Comparison of ENCODE assay signal across 16 cellular contexts in genomic region chr5:77632526-77633268, GRCh38. TPM values are rescaled to one million over a fixed set of nuclear protein-coding genes. Genes with fewer than 3 reads are reported as not detected.
DNase-seq lines count a peak whose midpoint lies in the region; ATAC-seq lines count a peak whose summit lies in the region.
"Had no signal": no experiment of that assay in that cellular context is flagged by ENCODE, and none has a peak within 500 bp of the region (broad histone marks: within the 10 kb centered on the region; RNA-seq: fewer than 3 reads in every experiment).

No MANE protein-coding gene starts in this region.

- no peak overlapping the region for H3K27ac ChIP-seq in naive thymus-derived CD4-positive, alpha-beta T cell (ENCODE audit: low read depth, low read length)
- H3K27ac ChIP-seq: A549, heart right ventricle, thoracic aorta had no signal

- no peaks in the 10 kb centered on the region for H3K36me3 ChIP-seq in naive thymus-derived CD4-positive, alpha-beta T cell (ENCODE audit: control insufficient read depth in 2 of 3, insufficient read depth in 3 of 3, low read length in 3 of 3)
- H3K36me3 ChIP-seq: heart right ventricle, MG63, thoracic aorta had no signal

- H3K4me3 Mint-ChIP-seq in T-helper 1 cell treated with Interleukin-12 subunit alpha and Interleukin-12 subunit beta and Interleukin-4 antibody, amounts not matched to agents 30 μg/mL and 1 μg/mL, for 36 hours: peak overlapping the region; percentile 7
- peak overlapping the region; percentile 42 for H3K4me3 Mint-ChIP-seq in activated T-helper 1 cell treated with anti-CD3 and anti-CD28 coated beads, Interleukin-12 subunit alpha, Interleukin-12 subunit beta, Interleukin-2, Interleukin-4 antibody, amounts not matched to agents 30 ng/mL and 10 ng/mL and 1 ng/mL, durations not matched to agents 14 hours and 24 hours and 36 hours
- peak overlapping the region in 6 of 10 donors; percentile 9 to 63 (median 19) for H3K4me3 Mint-ChIP-seq in naive thymus-derived CD4-positive, alpha-beta T cell

- H3K4me1 Mint-ChIP-seq in T-helper 1 cell treated with Interleukin-12 subunit alpha and Interleukin-12 subunit beta and Interleukin-4 antibody, amounts not matched to agents 30 μg/mL and 1 μg/mL, for 36 hours (ENCODE audit: low read depth): peaks cover 14% of the 10 kb centered on the region
- peaks cover 33% of the 10 kb centered on the region for H3K4me1 Mint-ChIP-seq in activated T-helper 1 cell treated with anti-CD3 and anti-CD28 coated beads, Interleukin-12 subunit alpha, Interleukin-12 subunit beta, Interleukin-2, Interleukin-4 antibody, amounts not matched to agents 30 ng/mL and 10 ng/mL and 1 ng/mL, durations not matched to agents 14 hours and 24 hours and 36 hours (ENCODE audit: low read depth)
- H3K4me1 Mint-ChIP-seq in naive thymus-derived CD4-positive, alpha-beta T cell: peaks cover 21 to 44% (median 31%) of the 10 kb centered on the region in 7 donors

- H3K4me1 ChIP-seq in naive thymus-derived CD4-positive, alpha-beta T cell (ENCODE audit: control insufficient read depth in 2 of 2, insufficient read depth in 2 of 2, low read length in 2 of 2): peaks cover 0 to 8% of the 10 kb centered on the region in 2 donors

- H3K9me3 ChIP-seq in naive thymus-derived CD4-positive, alpha-beta T cell (ENCODE audit: control insufficient read depth in 2 of 3, low read length in 3 of 3): peaks cover 0 to 21% (median 0%) of the 10 kb centered on the region in 3 experiments
- H3K9me3 ChIP-seq: A549, heart right ventricle, MG63, thoracic aorta had no signal

- peak overlapping the region; percentile 50 for H3K27ac Mint-ChIP-seq in T-helper 1 cell treated with Interleukin-12 subunit alpha and Interleukin-12 subunit beta and Interleukin-4 antibody, amounts not matched to agents 30 μg/mL and 1 μg/mL, for 36 hours
- peak overlapping the region; percentile 42 for H3K27ac Mint-ChIP-seq in activated T-helper 1 cell treated with anti-CD3 and anti-CD28 coated beads, Interleukin-12 subunit alpha, Interleukin-12 subunit beta, Interleukin-2, Interleukin-4 antibody, amounts not matched to agents 30 ng/mL and 10 ng/mL and 1 ng/mL, durations not matched to agents 14 hours and 24 hours and 36 hours
- H3K27ac Mint-ChIP-seq in naive thymus-derived CD4-positive, alpha-beta T cell: peak overlapping the region in 4 of 9 donors; percentile 26 to 62 (median 45)

- ATAC-seq in naive thymus-derived CD4-positive, alpha-beta T cell: no peak
- no peak for ATAC-seq in HG02884 (IDR thresholded peaks at IDR 0.05; ENCODE audit: unreplicated experiment)
- no peak for ATAC-seq in GM21576 (IDR thresholded peaks at IDR 0.05; ENCODE audit: unreplicated experiment)
- ATAC-seq in GM19452 (IDR thresholded peaks at IDR 0.05; ENCODE audit: unreplicated experiment): no peak
- ATAC-seq: A549, esophagus mucosa, heart right ventricle had no signal

- peak overlapping the region; percentile 69 for H3K4me3 ChIP-seq in GM08714 (ENCODE audit: low read length)
- no peak overlapping the region for H3K4me3 ChIP-seq in naive thymus-derived CD4-positive, alpha-beta T cell (ENCODE audit: low read length)
- H3K4me3 ChIP-seq: A549, heart right ventricle, MG63, thoracic aorta had no signal

- intact Hi-C loops in activated T-helper 1 cell treated with anti-CD3 and anti-CD28 coated beads, Interleukin-12 subunit alpha, Interleukin-12 subunit beta, Interleukin-2, Interleukin-4 antibody, amounts not matched to agents 30 ng/mL and 10 ng/mL and 1 ng/mL, durations not matched to agents 14 hours and 24 hours and 36 hours (cut with micrococcal nuclease): loop anchor here (1.0 to 10.0 kb wide), 4 partner anchors 9 to 1548 kb away; partner anchors contain the start of gene SV2C
- intact Hi-C loops in naive thymus-derived CD4-positive, alpha-beta T cell (cut with micrococcal nuclease): no loop called here

- H3K9me3 Mint-ChIP-seq in T-helper 1 cell treated with Interleukin-12 subunit alpha and Interleukin-12 subunit beta and Interleukin-4 antibody, amounts not matched to agents 30 μg/mL and 1 μg/mL, for 36 hours: peaks cover 13% of the 10 kb centered on the region
- H3K9me3 Mint-ChIP-seq in activated T-helper 1 cell treated with anti-CD3 and anti-CD28 coated beads, Interleukin-12 subunit alpha, Interleukin-12 subunit beta, Interleukin-2, Interleukin-4 antibody, amounts not matched to agents 30 ng/mL and 10 ng/mL and 1 ng/mL, durations not matched to agents 14 hours and 24 hours and 36 hours: peaks cover 11% of the 10 kb centered on the region
- H3K9me3 Mint-ChIP-seq in naive thymus-derived CD4-positive, alpha-beta T cell: peaks cover 0 to 64% (median 31%) of the 10 kb centered on the region in 11 donors

- DNase-seq in T-helper 1 cell: no peak
- no peak for DNase-seq in activated T-helper 1 cell treated with anti-CD3 and anti-CD28 coated beads, Interleukin-12 subunit alpha, Interleukin-12 subunit beta, Interleukin-2, Interleukin-4 antibody, amounts not matched to agents 30 ng/mL and 10 ng/mL and 1 ng/mL, durations not matched to agents 14 hours and 24 hours and 36 hours (ENCODE audit: low spot score)
- DNase-seq in naive thymus-derived CD4-positive, alpha-beta T cell: no peak
- DNase-seq: activated CD4-positive, alpha-beta T cell treated with anti-CD3 and anti-CD28 coated beads for 4 hours; activated effector memory CD4-positive, alpha-beta T cell treated with Interleukin-2 at 50 U/mL for 16 hours; cortex of kidney; heart right ventricle; MG63 had no signal

- peaks cover 79% of the 10 kb centered on the region for H3K27me3 Mint-ChIP-seq in T-helper 1 cell treated with Interleukin-12 subunit alpha and Interleukin-12 subunit beta and Interleukin-4 antibody, amounts not matched to agents 30 μg/mL and 1 μg/mL, for 36 hours (ENCODE audit: low read depth)
- H3K27me3 Mint-ChIP-seq in activated T-helper 1 cell treated with anti-CD3 and anti-CD28 coated beads, Interleukin-12 subunit alpha, Interleukin-12 subunit beta, Interleukin-2, Interleukin-4 antibody, amounts not matched to agents 30 ng/mL and 10 ng/mL and 1 ng/mL, durations not matched to agents 14 hours and 24 hours and 36 hours (ENCODE audit: insufficient read depth): peaks cover 77% of the 10 kb centered on the region
- peaks cover 66 to 84% (median 73%) of the 10 kb centered on the region in 5 donors for H3K27me3 Mint-ChIP-seq in naive thymus-derived CD4-positive, alpha-beta T cell

- CTCF ChIA-PET in naive thymus-derived CD4-positive, alpha-beta T cell (lab: Charles Lee): no interaction called here

- H3K27me3 ChIP-seq in naive thymus-derived CD4-positive, alpha-beta T cell (ENCODE audit: control insufficient read depth in 2 of 2, insufficient read depth in 2 of 2, low read length in 2 of 2): peaks cover 44 to 84% of the 10 kb centered on the region in 2 donors

- POLR2A ChIA-PET in naive thymus-derived CD4-positive, alpha-beta T cell (lab: Charles Lee): no interaction called here

- peaks cover 12% of the 10 kb centered on the region for H3K36me3 Mint-ChIP-seq in T-helper 1 cell treated with Interleukin-12 subunit alpha and Interleukin-12 subunit beta and Interleukin-4 antibody, amounts not matched to agents 30 μg/mL and 1 μg/mL, for 36 hours (ENCODE audit: low read depth)
- H3K36me3 Mint-ChIP-seq in activated T-helper 1 cell treated with anti-CD3 and anti-CD28 coated beads, Interleukin-12 subunit alpha, Interleukin-12 subunit beta, Interleukin-2, Interleukin-4 antibody, amounts not matched to agents 30 ng/mL and 10 ng/mL and 1 ng/mL, durations not matched to agents 14 hours and 24 hours and 36 hours (ENCODE audit: low read depth): peaks cover 6% of the 10 kb centered on the region
- H3K36me3 Mint-ChIP-seq in naive thymus-derived CD4-positive, alpha-beta T cell: peaks cover 0 to 20% (median 7%) of the 10 kb centered on the region in 5 donors

RNA-seq across cellular contexts. Expression of gene OTP, which starts 5.8 kb away (rescaled TPM):
- not detected in 2 replicates for total RNA-seq in activated T-helper 1 cell treated with anti-CD3 and anti-CD28 coated beads, Interleukin-12 subunit alpha, Interleukin-12 subunit beta, Interleukin-2, Interleukin-4 antibody, amounts not matched to agents 30 ng/mL and 10 ng/mL and 1 ng/mL, durations not matched to agents 14 hours and 24 hours and 36 hours
- total RNA-seq in naive thymus-derived CD4-positive, alpha-beta T cell: not detected
- not detected for polyA plus RNA-seq in naive thymus-derived CD4-positive, alpha-beta T cell
- total RNA-seq: esophagus mucosa, heart right ventricle, thoracic aorta had no signal
- polyA plus RNA-seq: heart right ventricle had no signal
